17 cellular contexts compared by ENCODE assay signal in the genomic region with DNA sequence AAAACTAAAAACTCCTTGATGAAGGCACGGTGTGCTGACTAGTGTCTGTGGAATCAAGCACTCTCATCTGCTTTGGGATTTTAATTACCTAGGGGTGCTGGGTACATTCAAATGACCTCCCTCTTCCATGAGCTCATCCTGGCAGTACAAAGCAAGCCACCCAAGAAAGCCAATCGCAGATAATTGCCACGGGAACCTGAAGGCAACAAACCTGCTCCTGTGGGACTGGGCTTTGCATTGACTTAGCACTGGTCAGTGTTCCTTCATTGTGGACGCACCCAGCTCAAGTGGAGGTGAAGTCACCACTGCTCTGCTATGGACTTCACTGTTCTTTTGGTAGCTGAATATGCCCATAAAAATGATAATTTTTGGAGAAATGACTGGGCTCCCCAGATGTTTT.
DNase-seq lines count a peak whose midpoint lies in the region; TF ChIP-seq lines count a peak whose summit lies in the region.
"Had no signal": no experiment of that assay in that cellular context is flagged by ENCODE, and none has a peak within 500 bp of the region (broad histone marks: within the 10 kb centered on the region; RNA-seq: fewer than 3 reads in every experiment).

No MANE protein-coding gene starts in this region.

- H3K36me3 ChIP-seq in trophoblast cell (ENCODE audit: control insufficient read depth in 1 of 2, insufficient read depth in 2 of 2, low read length in 2 of 2) = no peaks in the 10 kb centered on the region
- no peaks in the 10 kb centered on the region for H3K36me3 ChIP-seq in esophagus muscularis mucosa
- H3K36me3 ChIP-seq in tibial nerve = no peaks in the 10 kb centered on the region
- H3K36me3 ChIP-seq: BLaER1 treated with 17β-estradiol and CSF1 and Interleukin-3, amounts not matched to agents 10 nM and 100 nM; HAP-1 had no signal

- H3K79me1 ChIP-seq in trophoblast cell (ENCODE audit: low read length) = no peaks in the 10 kb centered on the region

- H3K27ac Mint-ChIP-seq in mesothelial cell of epicardium = no peak overlapping the region
- H3K27ac Mint-ChIP-seq: B cell; CD8-positive, alpha-beta T cell had no signal

- H3K36me3 Mint-ChIP-seq in mesothelial cell of epicardium = no peaks in the 10 kb centered on the region
- H3K36me3 Mint-ChIP-seq: CD8-positive, alpha-beta T cell had no signal

- no peak overlapping the region for H3K27ac ChIP-seq in trophoblast cell (ENCODE audit: low read depth, low read length)
- no peak overlapping the region for H3K27ac ChIP-seq in esophagus muscularis mucosa (replicated peaks in 1 of 4)
- no peak overlapping the region for H3K27ac ChIP-seq in tibial nerve
- H3K27ac ChIP-seq: BLaER1 treated with 17β-estradiol and CSF1 and Interleukin-3, amounts not matched to agents 10 nM and 100 nM had no signal

- H4K8ac ChIP-seq in trophoblast cell (ENCODE audit: low read depth, low read length) = no peak overlapping the region

- H2BK5ac ChIP-seq in trophoblast cell (ENCODE audit: low read depth, low read length, poor library complexity) = no peak overlapping the region

- H3K4me3 ChIP-seq in trophoblast cell (ENCODE audit: low read depth, low read length) (peak overlapping the region; percentile 23), esophagus muscularis mucosa (no peak overlapping the region), tibial nerve (no peak overlapping the region)
- H3K4me3 ChIP-seq: BLaER1 treated with 17β-estradiol and CSF1 and Interleukin-3, amounts not matched to agents 10 nM and 100 nM; HAP-1 had no signal

- no peak overlapping the region for H2BK120ac ChIP-seq in trophoblast cell (ENCODE audit: insufficient read depth, low read length, poor library complexity)

- no peak overlapping the region for H2AFZ ChIP-seq in trophoblast cell (ENCODE audit: insufficient read depth, low read length, poor library complexity)

- H3K18ac ChIP-seq in trophoblast cell (ENCODE audit: low read length) = no peak overlapping the region

- H3K79me2 ChIP-seq in trophoblast cell (ENCODE audit: control insufficient read depth, insufficient read depth, low read length, poor library complexity) = no peaks in the 10 kb centered on the region

- intact Hi-C loops in esophagus muscularis mucosa (cut with DNase I) = no loop called here

- H3K9me3 ChIP-seq in trophoblast cell (ENCODE audit: insufficient read depth, low read depth, low read length) = no peaks in the 10 kb centered on the region
- no peaks in the 10 kb centered on the region for H3K9me3 ChIP-seq in esophagus muscularis mucosa
- peaks cover 0 to 8% (median 0%) of the 10 kb centered on the region in 4 donors for H3K9me3 ChIP-seq in tibial nerve
- H3K9me3 ChIP-seq: HAP-1 had no signal

- no peak overlapping the region for H2BK12ac ChIP-seq in trophoblast cell (ENCODE audit: low read length)

- H4K91ac ChIP-seq in trophoblast cell (ENCODE audit: low read depth, low read length) = no peak overlapping the region

- H3K4me1 Mint-ChIP-seq in mesothelial cell of epicardium = peaks cover 4% of the 10 kb centered on the region
- H3K4me1 Mint-ChIP-seq: B cell had no signal

- H3K4me1 ChIP-seq in trophoblast cell (ENCODE audit: control insufficient read depth in 1 of 2, insufficient read depth in 2 of 2, low read length in 2 of 2) (no peaks in the 10 kb centered on the region), esophagus muscularis mucosa (no peaks in the 10 kb centered on the region), tibial nerve (no peaks in the 10 kb centered on the region)
- H3K4me1 ChIP-seq: HAP-1 had no signal

- no peak overlapping the region for H3K4me3 Mint-ChIP-seq in mesothelial cell of epicardium
- H3K4me3 Mint-ChIP-seq: B cell; CD8-positive, alpha-beta T cell had no signal

- H3K23ac ChIP-seq in trophoblast cell (ENCODE audit: low read length) = peak overlapping the region; percentile 5

- no peak overlapping the region for H4K12ac ChIP-seq in trophoblast cell (ENCODE audit: low read depth, low read length)

- peaks cover 5% of the 10 kb centered on the region for H3K27me3 Mint-ChIP-seq in mesothelial cell of epicardium (ENCODE audit: low read depth)
- H3K27me3 Mint-ChIP-seq: B cell had no signal

- no peak overlapping the region for H3K4ac ChIP-seq in trophoblast cell (ENCODE audit: low read depth, low read length)

- no peak overlapping the region for H3K4me2 ChIP-seq in trophoblast cell (ENCODE audit: low read length)

- DNase-seq in NCI-H748 (lab: John Stamatoyannopoulos, UW; ENCODE audit: unreplicated experiment) = peak; percentile 36
- DNase-seq in NCI-H748 treated with DMSO at 0.1 percent for 48 hours (lab: John Stamatoyannopoulos, UW) = no peak
- peak; percentile 3 for DNase-seq in NCI-H226
- DNase-seq in islet precursor cell = peak; percentile 60
- no peak for DNase-seq in trophoblast cell
- no peak for DNase-seq in mesothelial cell of epicardium (ENCODE audit: low spot score in 2 of 2, unreplicated experiment in 2 of 2)
- no peak for DNase-seq in esophagus muscularis mucosa (ENCODE audit: extremely low spot score)
- DNase-seq in tibial nerve (ENCODE audit: low spot score in 2 of 2) = no peak
- DNase-seq: 8988T; Calu3; CD8-positive, alpha-beta T cell; DMS 273 treated with DMSO at 0.1 percent for 48 hours; DMS79; GDM1 had no signal

- WGBS in trophoblast cell (ENCODE audit: extremely low coverage, insufficient coverage, insufficient read length) = no CpG with 5 or more reads among the region's 4 CpGs
- WGBS in esophagus muscularis mucosa = 56% methylated on average over 4 of the region's 4 CpGs
- 59 to 63% methylated on average over 4 of the region's 4 CpGs for WGBS in tibial nerve, 2 donors

- no peak overlapping the region for H3K14ac ChIP-seq in trophoblast cell (ENCODE audit: low read length)

- TF ChIP-seq CTCF in mesothelial cell of epicardium (IDR thresholded peaks at IDR 0.05; ENCODE audit: unreplicated experiment) (no peak), esophagus muscularis mucosa (IDR thresholded peaks at IDR 0.05) (no peak), tibial nerve (IDR thresholded peaks at IDR 0.05) (no peak)

- H3K9me3 Mint-ChIP-seq in mesothelial cell of epicardium = no peaks in the 10 kb centered on the region
- H3K9me3 Mint-ChIP-seq: CD8-positive, alpha-beta T cell had no signal

- H2AK5ac ChIP-seq in trophoblast cell (ENCODE audit: low read length) = no peak overlapping the region

- no peak overlapping the region for H3K9ac ChIP-seq in trophoblast cell (ENCODE audit: low read length)
- H3K9ac ChIP-seq: BLaER1 treated with 17β-estradiol and CSF1 and Interleukin-3, amounts not matched to agents 10 nM and 100 nM had no signal

- H3K27me3 ChIP-seq in trophoblast cell (ENCODE audit: insufficient read depth, low read length) (no peaks in the 10 kb centered on the region), esophagus muscularis mucosa (no peaks in the 10 kb centered on the region), tibial nerve (no peaks in the 10 kb centered on the region)
- H3K27me3 ChIP-seq: BLaER1 treated with 17β-estradiol and CSF1 and Interleukin-3, amounts not matched to agents 10 nM and 100 nM had no signal

- no peak for TF ChIP-seq EP300 in esophagus muscularis mucosa (IDR thresholded peaks at IDR 0.05)
- no peak for TF ChIP-seq EP300 in tibial nerve (IDR thresholded peaks at IDR 0.05)

- no peak for TF ChIP-seq POLR2A in esophagus muscularis mucosa (IDR thresholded peaks at IDR 0.05; ENCODE audit: low read depth)
- TF ChIP-seq POLR2A in tibial nerve (IDR thresholded peaks at IDR 0.05) = no peak

Comparison
In these comparisons a context has a peak if more than half of its experiments do, and no peak if none do; other contexts are left out.
1. DNase-seq: peak in NCI-H748 (single experiment), NCI-H226 (single experiment) and islet precursor cell (single experiment); none in NCI-H748 treated with DMSO at 0.1 percent for 48 hours (single experiment), trophoblast cell (0 of 2), mesothelial cell of epicardium (0 of 2), esophagus muscularis mucosa (single experiment) and tibial nerve (0 of 2).